ENCODE assay signal across 8 cellular contexts in the genomic region with DNA sequence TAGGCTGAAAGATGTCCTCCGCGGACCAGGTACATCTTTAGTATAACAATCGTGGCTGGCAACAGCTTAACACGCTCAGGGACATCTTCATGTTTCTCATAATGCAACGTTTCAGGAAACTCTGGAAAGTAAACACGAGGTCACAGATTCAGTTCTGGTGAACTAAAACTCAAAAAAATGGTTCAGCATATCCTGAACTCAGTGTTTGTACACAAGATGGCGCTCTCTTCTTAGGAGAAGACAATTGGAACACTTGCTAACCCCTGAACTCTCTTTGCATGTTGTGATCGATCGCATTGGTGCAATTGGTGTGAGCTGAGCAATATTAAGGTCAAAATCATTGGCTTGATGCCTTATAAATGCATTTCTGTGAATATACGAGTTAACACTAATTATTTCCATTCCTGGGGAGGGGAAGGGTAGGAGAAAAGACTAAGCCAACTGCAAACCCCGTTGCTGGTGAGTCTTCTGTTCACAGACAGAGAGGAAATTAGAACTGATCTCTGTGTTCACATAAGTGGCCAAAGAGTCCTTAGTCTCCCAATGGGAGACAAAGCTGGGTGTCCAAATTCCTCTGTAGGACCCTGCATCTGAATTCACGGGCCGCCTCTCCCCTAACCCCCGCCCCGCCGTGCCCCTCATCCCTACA. TPM values are rescaled to one million over a fixed set of nuclear protein-coding genes. Genes with fewer than 3 reads are reported as not detected.
A peak's percentile ranks its signal among the peaks of the same experiment; 100 is the strongest.
DNase-seq lines count a peak whose midpoint lies in the region; ATAC-seq and TF ChIP-seq lines count a peak whose summit lies in the region.

No MANE protein-coding gene starts in this region.

- H3K4me1 Mint-ChIP-seq in brain, result peaks cover 32% of the 10 kb centered on the region

- no peaks in the 10 kb centered on the region for H3K9me3 ChIP-seq in HUES6 (ENCODE audit: control insufficient read depth, insufficient read depth, low read depth, low read length)

- TF ChIP-seq CTCF in brain (conservative IDR thresholded peaks at IDR 0.05), result peak; percentile 92 to 95

- peak overlapping the region in 3 of 5 experiments; percentile 12 to 21 (median 19) for H3K27ac Mint-ChIP-seq in brain

- H3K27ac ChIP-seq in HUES6 (ENCODE audit: low read depth, low read length), result no peak overlapping the region

- peak overlapping the region; percentile 42 for H3K4me3 ChIP-seq in HUES6 (ENCODE audit: low read depth, low read length)

- 0 out of 2 replicates have a peak, but pooled peaks cover 3% of the 10 kb centered on the region for H3K27me3 ChIP-seq in HUES6 (ENCODE audit: control insufficient read depth, insufficient read depth, low read length)

- H3K36me3 Mint-ChIP-seq in brain, result no peaks in the 10 kb centered on the region

- H3K4me3 Mint-ChIP-seq in brain, result peak overlapping the region in 2 of 5 experiments; percentile 8 to 29

- H3K9ac ChIP-seq in HUES6 (ENCODE audit: low read length), result no peak overlapping the region

- H3K27me3 Mint-ChIP-seq in brain, result no peaks in the 10 kb centered on the region

- H3K4me1 ChIP-seq in HUES6 (ENCODE audit: control insufficient read depth, insufficient read depth, low read length), result peaks cover 6% of the 10 kb centered on the region; the same call in 1 of the 2 replicates

- no peak for DNase-seq in activated CD4-positive, CD25-positive, alpha-beta regulatory T cell (lab: John Stamatoyannopoulos, UW)
- peak; percentile 12 for DNase-seq in NOMO-1 treated with dmso at 0.1 percent for 144 hours (lab: John Stamatoyannopoulos, UW; ENCODE audit: unreplicated experiment)
- peak; percentile 77 for DNase-seq in iPS-NIHi11 (ENCODE audit: low spot score)
- peak in 2 of 3 experiments; percentile 1 to 21 for DNase-seq in stimulated activated CD4-positive, alpha-beta T cell treated with anti-CD3 and anti-CD28 coated beads, TNF-alpha, amount 100 ng/mL, for 24 hours (ENCODE audit: low read depth in 3 of 3)

- H3K9me3 Mint-ChIP-seq in brain, result no peaks in the 10 kb centered on the region

- ATAC-seq in activated CD4-positive, CD25-positive, alpha-beta regulatory T cell treated with anti-CD3 and anti-CD28 coated beads, Interleukin-2, amount 50 U/mL, for 24 hours, result peak; percentile 48 to 59
- ATAC-seq in GM19468 (IDR thresholded peaks at IDR 0.05; ENCODE audit: extremely low read depth, unreplicated experiment), result peak; percentile 61

- H3K36me3 ChIP-seq in HUES6 (ENCODE audit: control insufficient read depth, insufficient read depth, low read length), result no peaks in the 10 kb centered on the region

RNA-seq across cellular contexts. Expression of a gene that starts 52.6 kb away (rescaled TPM):
- polyA plus RNA-seq in brain (ENCODE audit: insufficient read depth, low read depth, low replicate concordance), result not detected

Comparison
In these comparisons a context has a peak if more than half of its experiments do, and no peak if none do; other contexts are left out.
1. DNase-seq: peak in NOMO-1 treated with dmso at 0.1 percent for 144 hours (single experiment), iPS-NIHi11 (single experiment) and stimulated activated CD4-positive, alpha-beta T cell treated with anti-CD3 and anti-CD28 coated beads, TNF-alpha, amount 100 ng/mL, for 24 hours (2 of 3); none in activated CD4-positive, CD25-positive, alpha-beta regulatory T cell (0 of 4).